In the genomic region with DNA sequence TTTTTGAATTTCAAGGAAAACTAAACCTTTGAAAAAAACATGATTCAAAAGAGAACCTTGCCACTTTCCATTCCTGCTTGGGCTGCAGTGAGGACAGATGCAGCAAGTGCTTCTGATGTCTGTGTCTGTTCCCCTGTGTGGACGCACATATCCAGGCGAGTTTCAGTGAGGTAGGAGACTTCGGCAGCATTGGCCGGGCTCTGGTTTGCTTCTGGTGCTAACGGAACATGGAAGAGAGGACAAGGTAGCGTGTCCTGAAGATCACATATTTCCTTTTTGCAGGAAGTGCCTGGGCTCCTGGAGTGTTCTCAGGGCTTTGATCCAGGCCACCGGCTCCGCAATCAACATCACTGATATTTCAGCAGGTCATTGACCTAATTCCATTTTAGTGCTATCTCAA, we compare ENCODE assay signal across 23 cellular contexts. TPM values are rescaled to one million over a fixed set of nuclear protein-coding genes. Genes with fewer than 3 reads are reported as not detected.
DNase-seq lines count a peak whose midpoint lies in the region; ATAC-seq and TF ChIP-seq lines count a peak whose summit lies in the region.
"Had no signal": no experiment of that assay in that cellular context is flagged by ENCODE, and none has a peak within 500 bp of the region (broad histone marks: within the 10 kb centered on the region; RNA-seq: fewer than 3 reads in every experiment).

No MANE protein-coding gene starts in this region.

- no peaks in the 10 kb centered on the region for H4K20me1 ChIP-seq in BLaER1
- H4K20me1 ChIP-seq in OCI-LY1 (ENCODE audit: insufficient read depth, low read length): no peaks in the 10 kb centered on the region

- H2AFZ ChIP-seq in OCI-LY1 (ENCODE audit: low read length): no peak overlapping the region

- H3K79me2 ChIP-seq in OCI-LY1 (ENCODE audit: insufficient read depth, low read length): peaks cover 26% of the 10 kb centered on the region

- no peaks in the 10 kb centered on the region for H3K9me3 ChIP-seq in BLaER1
- no peaks in the 10 kb centered on the region for H3K9me3 ChIP-seq in OCI-LY1 (ENCODE audit: low read length)
- no peaks in the 10 kb centered on the region for H3K9me3 ChIP-seq in lower lobe of right lung
- no peaks in the 10 kb centered on the region for H3K9me3 ChIP-seq in ovary
- H3K9me3 ChIP-seq: HAP-1 had no signal

- TF ChIP-seq POLR2A in ovary (IDR thresholded peaks at IDR 0.05): no peak

- H3K4me3 ChIP-seq in BLaER1 (no peak overlapping the region), OCI-LY1 (ENCODE audit: low read depth, low read length, poor library complexity, severe bottlenecking) (no peak overlapping the region), lower lobe of right lung (no peak overlapping the region), ovary (no peak overlapping the region)
- H3K4me3 ChIP-seq: HAP-1 had no signal

- TF ChIP-seq EP300 in ovary (IDR thresholded peaks at IDR 0.05): no peak

- no peak for TF ChIP-seq CTCF in OCI-LY1 (IDR thresholded peaks at IDR 0.05; ENCODE audit: low read length)
- TF ChIP-seq CTCF in lower lobe of right lung (IDR thresholded peaks at IDR 0.05): no peak
- TF ChIP-seq CTCF in ovary (IDR thresholded peaks at IDR 0.05): no peak

- H3K9ac ChIP-seq in BLaER1 (no peak overlapping the region; the same call in 1 of the 2 replicates), OCI-LY1 (ENCODE audit: low read length) (no peak overlapping the region; the same call in 1 of the 2 replicates)

- ATAC-seq in lower lobe of right lung: no peak

- no peak overlapping the region for H3K27ac Mint-ChIP-seq in activated CD4-positive, alpha-beta T cell treated with anti-CD3 and anti-CD28 coated beads, Interleukin-2, amount 10 ng/mL, durations not matched to agents 24 days and 14 days
- peak overlapping the region in 4 of 6 donors; percentile 31 to 80 (median 59) for H3K27ac Mint-ChIP-seq in immature natural killer cell
- H3K27ac Mint-ChIP-seq: B cell; CD4-positive, alpha-beta memory T cell; HFFc6 had no signal

- H3K27me3 ChIP-seq in BLaER1: no peaks in the 10 kb centered on the region
- H3K27me3 ChIP-seq in OCI-LY1 (ENCODE audit: insufficient read depth, low read length): no peaks in the 10 kb centered on the region
- peaks cover 7% of the 10 kb centered on the region for H3K27me3 ChIP-seq in lower lobe of right lung (ENCODE audit: low read depth)
- no peaks in the 10 kb centered on the region for H3K27me3 ChIP-seq in ovary

- peaks cover 20% of the 10 kb centered on the region for H3F3A ChIP-seq in OCI-LY1 (ENCODE audit: insufficient read depth, low read length)

- H3K36me3 ChIP-seq in BLaER1 (no peaks in the 10 kb centered on the region), OCI-LY1 (ENCODE audit: insufficient read depth, low read length) (peaks cover 77% of the 10 kb centered on the region), lower lobe of right lung (no peaks in the 10 kb centered on the region), ovary (no peaks in the 10 kb centered on the region)
- H3K36me3 ChIP-seq: HAP-1 had no signal

- H3K27ac ChIP-seq in BLaER1: no peak overlapping the region
- H3K27ac ChIP-seq in OCI-LY1 (ENCODE audit: low read depth, low read length, poor library complexity, severe bottlenecking): peak overlapping the region; percentile 94
- H3K27ac ChIP-seq in lower lobe of right lung: no peak overlapping the region
- H3K27ac ChIP-seq in ovary: no peak overlapping the region
- H3K27ac ChIP-seq: 22Rv1 had no signal

- H3K9me3 Mint-ChIP-seq in activated CD4-positive, alpha-beta T cell treated with anti-CD3 and anti-CD28 coated beads, Interleukin-2, amount 10 ng/mL, durations not matched to agents 24 days and 14 days: no peaks in the 10 kb centered on the region
- no peaks in the 10 kb centered on the region for H3K9me3 Mint-ChIP-seq in immature natural killer cell
- H3K9me3 Mint-ChIP-seq: CD4-positive, alpha-beta memory T cell; HFFc6 had no signal

- WGBS in ovary, 3 donors: 50 to 65% (median 56%) methylated on average over 8 of the region's 8 CpGs

- peak; percentile 50 for DNase-seq in activated CD4-positive, alpha-beta T cell treated with anti-CD3 and anti-CD28 coated beads, Interleukin-2, amount 10 ng/mL, durations not matched to agents 24 days and 14 days
- no peak for DNase-seq in activated CD4-positive, alpha-beta T cell treated with anti-CD3 and anti-CD28 coated beads for 1 hour
- DNase-seq in immature natural killer cell (no peak), mucosa of gallbladder (ENCODE audit: low spot score) (no peak), lower lobe of right lung (no peak), ovary (no peak)
- DNase-seq: C1 segment of cervical spinal cord; Calu3; CD4-positive, alpha-beta memory T cell; COR-L47; DMS53; DMS79 treated with DMSO at 0.1 percent for 48 hours; GF-D8; GOT3; HFFc6 had no signal

- H3K4me2 ChIP-seq in BLaER1 (peak overlapping the region; percentile 91), OCI-LY1 (ENCODE audit: low read length) (no peak overlapping the region)

- H3K9me2 ChIP-seq in OCI-LY1 (ENCODE audit: low read depth, low read length): no peaks in the 10 kb centered on the region

- no peaks in the 10 kb centered on the region for H3K4me1 Mint-ChIP-seq in activated CD4-positive, alpha-beta T cell treated with anti-CD3 and anti-CD28 coated beads, Interleukin-2, amount 10 ng/mL, durations not matched to agents 24 days and 14 days
- H3K4me1 Mint-ChIP-seq in immature natural killer cell: peaks cover 28 to 46% of the 10 kb centered on the region in 2 donors

- H3K36me3 Mint-ChIP-seq in activated CD4-positive, alpha-beta T cell treated with anti-CD3 and anti-CD28 coated beads, Interleukin-2, amount 10 ng/mL, durations not matched to agents 24 days and 14 days (ENCODE audit: low read depth): no peaks in the 10 kb centered on the region
- H3K36me3 Mint-ChIP-seq in immature natural killer cell: peaks cover 0 to 3% (median 0%) of the 10 kb centered on the region in 3 donors
- H3K36me3 Mint-ChIP-seq: CD4-positive, alpha-beta memory T cell had no signal

- no peak overlapping the region for H3K4me3 Mint-ChIP-seq in activated CD4-positive, alpha-beta T cell treated with anti-CD3 and anti-CD28 coated beads, Interleukin-2, amount 10 ng/mL, durations not matched to agents 24 days and 14 days
- H3K4me3 Mint-ChIP-seq in immature natural killer cell: peak overlapping the region in 3 of 5 donors; percentile 41 to 60 (median 59)
- H3K4me3 Mint-ChIP-seq: B cell; CD4-positive, alpha-beta memory T cell; HFFc6 had no signal

- H3K4me1 ChIP-seq in BLaER1: peaks cover 92% of the 10 kb centered on the region
- H3K4me1 ChIP-seq in OCI-LY1 (ENCODE audit: insufficient read depth, low read length, severe bottlenecking): peaks cover 95% of the 10 kb centered on the region
- no peaks in the 10 kb centered on the region for H3K4me1 ChIP-seq in lower lobe of right lung
- H3K4me1 ChIP-seq in ovary (ENCODE audit: insufficient read depth): no peaks in the 10 kb centered on the region
- H3K4me1 ChIP-seq: HAP-1 had no signal

- H3K27me3 Mint-ChIP-seq in activated CD4-positive, alpha-beta T cell treated with anti-CD3 and anti-CD28 coated beads, Interleukin-2, amount 10 ng/mL, durations not matched to agents 24 days and 14 days: peaks cover 42% of the 10 kb centered on the region
- H3K27me3 Mint-ChIP-seq in immature natural killer cell (ENCODE audit: low read depth in 3 of 3): peaks cover 0 to 8% (median 1%) of the 10 kb centered on the region in 3 donors

- intact Hi-C loops in activated CD4-positive, alpha-beta T cell treated with anti-CD3 and anti-CD28 coated beads, Interleukin-2, amount 10 ng/mL, durations not matched to agents 24 days and 14 days (cut with micrococcal nuclease): no loop called here
- intact Hi-C loops in lower lobe of right lung (cut with DNase I): no loop called here
- intact Hi-C loops in ovary (cut with DNase I): no loop called here

RNA-seq across cellular contexts. Expression of gene IGLL5, which starts 33.1 kb away (rescaled TPM):
- total RNA-seq in activated CD4-positive, alpha-beta T cell treated with anti-CD3 and anti-CD28 coated beads, Interleukin-2, amount 10 ng/mL, durations not matched to agents 24 days and 14 days: not detected in 2 replicates
- polyA plus RNA-seq in immature natural killer cell (under 1 TPM in 2 of 3 donors, not detected in 1; 0.26 to 0.59 TPM), ovary (1 to 10 TPM; 1.7 to 9.4 TPM)
- total RNA-seq in mucosa of gallbladder (1.5 TPM), lower lobe of right lung (11.1 TPM), ovary (1 to 10 TPM in 3 of 7 donors, under 1 TPM in 3, not detected in 1; 0.40 to 9.8 (median 1.0) TPM)
- total RNA-seq: Calu3; CD4-positive, alpha-beta memory T cell; Daoy; G401; HFFc6 had no signal
- polyA plus RNA-seq: AG04450 had no signal
